9 cellular contexts compared by ENCODE assay signal in genomic region chr7:98168181-98168903, GRCh38. TPM values are rescaled to one million over a fixed set of nuclear protein-coding genes. Genes with fewer than 3 reads are reported as not detected.
DNase-seq lines count a peak whose midpoint lies in the region; ATAC-seq, FAIRE-seq and TF ChIP-seq lines count a peak whose summit lies in the region.
"Had no signal": no experiment of that assay in that cellular context is flagged by ENCODE, and none has a peak within 500 bp of the region (broad histone marks: within the 10 kb centered on the region; RNA-seq: fewer than 3 reads in every experiment).

No MANE protein-coding gene starts in this region.

- DNase-seq in GM04504 (ENCODE audit: low read depth) (peak; percentile 35), NCI-H2196 (lab: John Stamatoyannopoulos, UW; ENCODE audit: unreplicated experiment) (peak; percentile 77), dermis microvascular lymphatic vessel endothelial cell (ENCODE audit: low read depth in 2 of 2) (peak; percentile 62 to 83), lung (ENCODE audit: low spot score) (peak; percentile 71), GM12891 (ENCODE audit: insufficient read length, low spot score) (no peak)
- DNase-seq in activated CD4-positive, alpha-beta T cell treated with anti-CD3 and anti-CD28 coated beads, Interleukin-2, amount 50 U/mL, for 1 hour = peak; percentile 62
- peak; percentile 20 to 31 for DNase-seq in stimulated activated CD8-positive, alpha-beta memory T cell treated with anti-CD3 and anti-CD28 coated beads, Interleukin-15, amount 100 ng/mL, for 48 hours (ENCODE audit: low read depth in 2 of 2)

- ATAC-seq in HG02623 (IDR thresholded peaks at IDR 0.05; ENCODE audit: unreplicated experiment) (peak; percentile 62), lung (ENCODE audit: insufficient read depth, low FRiP score) (peak; percentile 49)

- no peak overlapping the region for H3K27ac ChIP-seq in lung (ENCODE audit: low read depth in 1 of 2, low read length in 1 of 2)

- H3K4me3 ChIP-seq in lung = no peak overlapping the region

- peaks cover 0 to 9% of the 10 kb centered on the region in 2 donors for H3K4me1 ChIP-seq in lung (ENCODE audit: control insufficient read depth in 2 of 2, insufficient read depth in 2 of 2, low read length in 2 of 2)

- no peaks in the 10 kb centered on the region for H3K27me3 ChIP-seq in lung (ENCODE audit: control insufficient read depth, insufficient read depth)

- peak; percentile 81 for TF ChIP-seq CTCF in lung (IDR thresholded peaks at IDR 0.05; ENCODE audit: control extremely low read depth, extremely low read depth)

- peaks cover 0 to 6% of the 10 kb centered on the region in 2 donors for H3K36me3 ChIP-seq in lung (ENCODE audit: control insufficient read depth in 2 of 2, insufficient read depth in 2 of 2, low read length in 2 of 2)

- no peaks in the 10 kb centered on the region for H3K9me3 ChIP-seq in lung (ENCODE audit: control insufficient read depth in 2 of 2, insufficient read depth in 1 of 2, low read length in 1 of 2)

- no peak for FAIRE-seq in GM12891 (lab: Jason Lieb, UNC)

- 67 to 77% methylated on average over 17 of the region's 17 CpGs for WGBS in lung, 2 donors

- no peak for TF ChIP-seq POLR2A in GM12891 (IDR thresholded peaks at IDR 0.05; ENCODE audit: low read depth, low read length)

TF ChIP-seq in GM12891, 5 proteins besides CTCF, POLR2A, EP300 and RAD21:
- no peak for TF ChIP-seq TAF1 (IDR thresholded peaks at IDR 0.05; ENCODE audit: low read depth, low read length)
- TF ChIP-seq POLR2AphosphoS5 (IDR thresholded peaks at IDR 0.05; ENCODE audit: low read depth, low read length) = no peak
- no peak for TF ChIP-seq SPI1 (IDR thresholded peaks at IDR 0.05; ENCODE audit: low read depth, low read length)
- TF ChIP-seq POU2F2 (IDR thresholded peaks at IDR 0.05; ENCODE audit: low read depth, low read length) = no peak
- TF ChIP-seq PAX5 (IDR thresholded peaks at IDR 0.05; ENCODE audit: insufficient read depth, low read length, severe bottlenecking) = no peak

RNA-seq across cellular contexts. Expression of gene BHLHA15, which starts 42.9 kb away (rescaled TPM):
- total RNA-seq in dermis microvascular lymphatic vessel endothelial cell (0.51 TPM in 2 replicates), lung (1 to 10 TPM; 1.5 to 3.6 TPM)
- polyA plus RNA-seq in lung = 1 to 10 TPM in 1 of 2 donors, under 1 TPM in 1; 0.93 to 4.0 TPM
- 0.33 TPM for polyA plus RNA-seq in GM12891 (2012; ENCODE audit: low read depth, missing spikeins)
- total RNA-seq: mononuclear cell had no signal
